ENCODE assay signal across 8 cellular contexts in genomic region chr17:78839173-78839761, GRCh38. TPM values are rescaled to one million over a fixed set of nuclear protein-coding genes. Genes with fewer than 3 reads are reported as not detected.
DNase-seq lines count a peak whose midpoint lies in the region; ATAC-seq and TF ChIP-seq lines count a peak whose summit lies in the region.

No MANE protein-coding gene starts in this region.

- no peaks in the 10 kb centered on the region for H3K9me3 Mint-ChIP-seq in chondrocyte (ENCODE audit: low read depth)

- peak overlapping the region; percentile 91 for H3K4me2 ChIP-seq in MM.1S (ENCODE audit: low read depth, low read length)

- H3F3A ChIP-seq in MM.1S (ENCODE audit: insufficient read depth, low read length), result peaks cover 9% of the 10 kb centered on the region; the same call in 1 of the 2 replicates

- no peaks in the 10 kb centered on the region for H3K27me3 ChIP-seq in MM.1S (replicated peaks; ENCODE audit: insufficient read depth, low read length)
- no peaks in the 10 kb centered on the region for H3K27me3 ChIP-seq in muscle layer of duodenum (ENCODE audit: low read depth, low read length)

- TF ChIP-seq CTCF in MM.1S (IDR thresholded peaks at IDR 0.05; ENCODE audit: low read length), result no peak
- TF ChIP-seq CTCF in chondrocyte (IDR thresholded peaks at IDR 0.05), result no peak

- peak overlapping the region; percentile 95 for H3K27ac Mint-ChIP-seq in chondrocyte (ENCODE audit: unreplicated experiment)

- H3K36me3 Mint-ChIP-seq in chondrocyte (ENCODE audit: low read depth), result peaks cover 17% of the 10 kb centered on the region

- peaks cover 17% of the 10 kb centered on the region for H3K4me1 ChIP-seq in MM.1S (ENCODE audit: low read length)
- peaks cover 15 to 22% of the 10 kb centered on the region in 2 donors for H3K4me1 ChIP-seq in muscle layer of duodenum (ENCODE audit: control insufficient read depth in 1 of 2, insufficient read depth in 2 of 2, low read length in 2 of 2)

- no peaks in the 10 kb centered on the region for H3K9me3 ChIP-seq in MM.1S (replicated peaks; ENCODE audit: insufficient read depth, low read length)
- no peaks in the 10 kb centered on the region for H3K9me3 ChIP-seq in muscle layer of duodenum (ENCODE audit: control insufficient read depth in 1 of 2, low read length in 2 of 2)

- H3K36me3 ChIP-seq in MM.1S (replicated peaks; ENCODE audit: insufficient read depth, low read length) (peaks cover 14% of the 10 kb centered on the region; the same call in 1 of the 2 replicates), muscle layer of duodenum (ENCODE audit: control insufficient read depth in 1 of 2, insufficient read depth in 2 of 2, low read length in 2 of 2) (peaks cover 32 to 35% of the 10 kb centered on the region in 2 donors)

- peak overlapping the region; percentile 86 for H3K4me3 Mint-ChIP-seq in chondrocyte (ENCODE audit: unreplicated experiment)

- TF ChIP-seq POLR2A in erythroblast (IDR thresholded peaks at IDR 0.05; ENCODE audit: low read length), result no peak

- peaks cover 35% of the 10 kb centered on the region for H3K4me1 Mint-ChIP-seq in chondrocyte (ENCODE audit: low read depth)

- H3K27ac ChIP-seq in MM.1S (ENCODE audit: low read length) (peak overlapping the region; percentile 92), muscle layer of duodenum (ENCODE audit: low read length) (peak overlapping the region; percentile 91)

- no peaks in the 10 kb centered on the region for H3K27me3 Mint-ChIP-seq in chondrocyte (ENCODE audit: low read depth)

- no peak overlapping the region for H2AFZ ChIP-seq in MM.1S (ENCODE audit: low read length)

- peak overlapping the region; percentile 98 for H3K9ac ChIP-seq in MM.1S (ENCODE audit: low read length)

- 0 out of 2 replicates have a peak, but pooled peaks cover 6% of the 10 kb centered on the region for H4K20me1 ChIP-seq in MM.1S (ENCODE audit: insufficient read depth, low read length)

- ATAC-seq in GM18511 (IDR thresholded peaks at IDR 0.05; ENCODE audit: unreplicated experiment) (no peak), GM21515 (IDR thresholded peaks at IDR 0.05; ENCODE audit: unreplicated experiment) (no peak)

- no peaks in the 10 kb centered on the region for H3K9me2 ChIP-seq in MM.1S (replicated peaks; ENCODE audit: insufficient read depth, low read length)

- peak; percentile 30 for DNase-seq in D341Med (ENCODE audit: low spot score)
- DNase-seq in MM.1S, result peak; percentile 29
- DNase-seq in chondrocyte (ENCODE audit: low spot score), result no peak
- no peak for DNase-seq in erythroblast (lab: John Stamatoyannopoulos, UW)
- DNase-seq in effector CD4-positive, alpha-beta T cell, result no peak

- H3K79me2 ChIP-seq in MM.1S (ENCODE audit: low read length), result peaks cover 61% of the 10 kb centered on the region

- H3K4me3 ChIP-seq in MM.1S (ENCODE audit: low read length), result peak overlapping the region; percentile 78
- H3K4me3 ChIP-seq in muscle layer of duodenum (ENCODE audit: low read depth in 1 of 2, low read length in 2 of 2), result peak overlapping the region; percentile 77 to 79

RNA-seq across cellular contexts. Expression of gene USP36, which starts 1.3 kb away (rescaled TPM):
- 45.1 to 51.2 TPM (median 49.6 TPM) in 3 replicates for total RNA-seq in chondrocyte

RNA-seq across cellular contexts. Expression of gene CYTH1, which starts 57.2 kb away (rescaled TPM):
- 79.2 to 155 TPM (median 80.8 TPM) in 3 replicates for total RNA-seq in chondrocyte

Comparison
In these comparisons a context has a peak if more than half of its experiments do, and no peak if none do; other contexts are left out.
1. DNase-seq: peak in D341Med (single experiment) and MM.1S (single experiment); none in chondrocyte (single experiment), erythroblast (0 of 2) and effector CD4-positive, alpha-beta T cell (single experiment).